In the genomic region with DNA sequence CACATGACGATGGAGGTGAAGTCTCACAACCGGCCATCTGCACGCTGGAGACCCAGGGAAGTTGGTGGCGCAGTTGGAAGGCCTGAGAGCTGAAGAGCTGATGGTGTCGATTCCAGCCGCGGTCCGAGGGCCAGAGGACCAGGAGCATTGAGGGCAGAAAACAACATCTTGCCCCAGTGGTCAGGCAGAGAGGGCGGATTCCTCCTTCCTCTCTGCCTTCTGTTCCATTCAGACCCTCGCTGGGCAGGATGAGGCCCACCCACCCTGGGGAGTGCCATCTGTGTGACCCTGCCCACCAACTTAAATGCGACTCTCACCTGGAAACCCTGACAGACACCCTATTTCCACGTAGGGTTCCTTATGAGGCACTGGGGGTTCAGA, we compare ENCODE assay signal across 31 cellular contexts.
"Had no signal": no experiment of that assay in that cellular context is flagged by ENCODE, and none has a peak within 500 bp of the region (broad histone marks: within the 10 kb centered on the region; RNA-seq: fewer than 3 reads in every experiment).

No MANE protein-coding gene starts in this region.

- ATAC-seq: activated CD4-positive, alpha-beta T cell treated with anti-CD3 and anti-CD28 coated beads for 36 hours; activated CD8-positive, alpha-beta memory T cell treated with anti-CD3 and anti-CD28 coated beads, Interleukin-2, amount 10 ng/mL, durations not matched to agents 7 days and 5 days; activated CD8-positive, alpha-beta T cell treated with anti-CD3 and anti-CD28 coated beads, Interleukin-2, amount 10 ng/mL, durations not matched to agents 7 days and 5 days; activated naive CD8-positive, alpha-beta T cell treated with anti-CD3 and anti-CD28 coated beads, Interleukin-2, amount 50 U/mL, for 24 hours; body of pancreas; foreskin keratinocyte; gastrocnemius medialis had no signal

- FAIRE-seq: colon had no signal

- H3K27ac ChIP-seq: adrenal gland, body of pancreas, esophagus muscularis mucosa, foreskin keratinocyte, gastrocnemius medialis had no signal

- H3K36me3 Mint-ChIP-seq: activated CD4-positive, alpha-beta memory T cell treated with anti-CD3 and anti-CD28 coated beads for 36 hours; activated CD8-positive, alpha-beta memory T cell treated with anti-CD3 and anti-CD28 coated beads, Interleukin-2, amount 10 ng/mL, durations not matched to agents 7 days and 5 days; activated naive CD4-positive, alpha-beta T cell treated with anti-CD3 and anti-CD28 coated beads, Interleukin-2, amount 50 U/mL, for 24 hours; activated naive CD8-positive, alpha-beta T cell treated with anti-CD3 and anti-CD28 coated beads for 36 hours had no signal

- H3K9me3 ChIP-seq: adrenal gland, body of pancreas, esophagus muscularis mucosa, gastrocnemius medialis, heart left ventricle had no signal

- H3K4me3 ChIP-seq: adrenal gland, body of pancreas, esophagus muscularis mucosa, gastrocnemius medialis, heart left ventricle had no signal

- H3K4me1 ChIP-seq: adrenal gland, body of pancreas, foreskin keratinocyte had no signal

- H3K27me3 ChIP-seq: adrenal gland, body of pancreas, gastrocnemius medialis, heart left ventricle had no signal

- H3K4me1 Mint-ChIP-seq: activated CD4-positive, alpha-beta T cell treated with anti-CD3 and anti-CD28 coated beads for 36 hours; activated CD4-positive, alpha-beta T cell treated with anti-CD3 and anti-CD28 coated beads, Interleukin-2, amount 10 ng/mL, durations not matched to agents 24 days and 14 days; activated CD8-positive, alpha-beta memory T cell treated with anti-CD3 and anti-CD28 coated beads, Interleukin-2, amount 10 ng/mL, durations not matched to agents 7 days and 5 days; activated naive CD4-positive, alpha-beta T cell treated with anti-CD3 and anti-CD28 coated beads, Interleukin-2, amount 50 U/mL, for 24 hours; activated naive CD8-positive, alpha-beta T cell treated with anti-CD3 and anti-CD28 coated beads for 36 hours; activated naive CD8-positive, alpha-beta T cell treated with anti-CD3 and anti-CD28 coated beads, Interleukin-2, amount 50 U/mL, for 24 hours had no signal

- H3K9me3 Mint-ChIP-seq: activated CD4-positive, alpha-beta memory T cell treated with anti-CD3 and anti-CD28 coated beads for 36 hours; activated CD4-positive, alpha-beta T cell treated with anti-CD3 and anti-CD28 coated beads, Interleukin-2, amount 10 ng/mL, durations not matched to agents 24 days and 14 days; activated naive CD4-positive, alpha-beta T cell treated with anti-CD3 and anti-CD28 coated beads for 36 hours; activated naive CD4-positive, alpha-beta T cell treated with anti-CD3 and anti-CD28 coated beads, Interleukin-2, amount 50 U/mL, for 24 hours; activated naive CD8-positive, alpha-beta T cell treated with anti-CD3 and anti-CD28 coated beads for 36 hours; activated naive CD8-positive, alpha-beta T cell treated with anti-CD3 and anti-CD28 coated beads, Interleukin-2, amount 50 U/mL, for 24 hours; activated T-helper 1 cell treated with anti-CD3 and anti-CD28 coated beads, Interleukin-12 subunit alpha, Interleukin-12 subunit beta, Interleukin-2, Interleukin-4 antibody, amounts not matched to agents 30 ng/mL and 10 ng/mL and 1 ng/mL, durations not matched to agents 14 hours and 24 hours and 36 hours; activated T-helper 2 cell treated with anti-CD3 and anti-CD28 coated beads, Interferon-gamma antibody, Interleukin-2, Interleukin-4, amounts not matched to agents 10 μg/mL and 5 μg/mL and 100 μg/mL, durations not matched to agents 14 hours and 24 hours and 36 hours had no signal

- DNase-seq: activated CD4-positive, alpha-beta memory T cell treated with anti-CD3 and anti-CD28 coated beads for 36 hours; activated CD4-positive, alpha-beta T cell treated with anti-CD3 and anti-CD28 coated beads for 36 hours; activated CD4-positive, alpha-beta T cell treated with anti-CD3 and anti-CD28 coated beads, Interleukin-2, amount 10 ng/mL, durations not matched to agents 24 days and 14 days; activated CD4-positive, CD25-positive, alpha-beta regulatory T cell; activated CD4-positive, CD25-positive, alpha-beta regulatory T cell treated with anti-CD3 and anti-CD28 coated beads, Interleukin-2, amount 50 U/mL, for 72 hours; activated CD8-positive, alpha-beta memory T cell treated with anti-CD3 and anti-CD28 coated beads, Interleukin-2, amount 10 ng/mL, durations not matched to agents 7 days and 5 days; activated CD8-positive, alpha-beta memory T cell treated with anti-CD3 and anti-CD28 coated beads, Interleukin-2, amount 50 U/mL, for 4 hours; activated CD8-positive, alpha-beta T cell treated with anti-CD3 and anti-CD28 coated beads, Interleukin-2, amount 10 ng/mL, durations not matched to agents 7 days and 5 days; activated naive CD4-positive, alpha-beta T cell treated with anti-CD3 and anti-CD28 coated beads for 36 hours; activated naive CD8-positive, alpha-beta T cell treated with anti-CD3 and anti-CD28 coated beads for 36 hours; activated naive CD8-positive, alpha-beta T cell treated with anti-CD3 and anti-CD28 coated beads, Interleukin-2, amount 50 U/mL, for 24 hours; activated T-cell treated with anti-CD3 and anti-CD28 coated beads, Interleukin-2, amount 50 U/mL, for 1 hour; activated T-cell treated with anti-CD3 and anti-CD28 coated beads, Interleukin-2, amount 50 U/mL, for 48 hours; adrenal gland; amygdala; aorta; body of pancreas; caudate nucleus; cortex of kidney; dermis blood vessel endothelial cell; effector CD8-positive, alpha-beta T cell; foreskin keratinocyte; gastrocnemius medialis; glutamatergic neuron; heart left ventricle; T-helper 2 cell had no signal

- H3K27me3 Mint-ChIP-seq: activated CD4-positive, alpha-beta T cell treated with anti-CD3 and anti-CD28 coated beads, Interleukin-2, amount 10 ng/mL, durations not matched to agents 24 days and 14 days; activated naive CD8-positive, alpha-beta T cell treated with anti-CD3 and anti-CD28 coated beads, Interleukin-2, amount 50 U/mL, for 24 hours had no signal

- H3K36me3 ChIP-seq: adrenal gland, esophagus muscularis mucosa, gastrocnemius medialis, heart left ventricle had no signal

- H3K27ac Mint-ChIP-seq: activated CD4-positive, alpha-beta memory T cell treated with anti-CD3 and anti-CD28 coated beads for 36 hours; activated CD4-positive, alpha-beta T cell treated with anti-CD3 and anti-CD28 coated beads for 36 hours; activated CD4-positive, alpha-beta T cell treated with anti-CD3 and anti-CD28 coated beads, Interleukin-2, amount 10 ng/mL, durations not matched to agents 24 days and 14 days; activated CD8-positive, alpha-beta memory T cell treated with anti-CD3 and anti-CD28 coated beads, Interleukin-2, amount 10 ng/mL, durations not matched to agents 7 days and 5 days; activated CD8-positive, alpha-beta T cell treated with anti-CD3 and anti-CD28 coated beads, Interleukin-2, amount 10 ng/mL, durations not matched to agents 7 days and 5 days; activated naive CD4-positive, alpha-beta T cell treated with anti-CD3 and anti-CD28 coated beads for 36 hours; activated naive CD4-positive, alpha-beta T cell treated with anti-CD3 and anti-CD28 coated beads, Interleukin-2, amount 50 U/mL, for 24 hours; activated naive CD8-positive, alpha-beta T cell treated with anti-CD3 and anti-CD28 coated beads for 36 hours; activated naive CD8-positive, alpha-beta T cell treated with anti-CD3 and anti-CD28 coated beads, Interleukin-2, amount 50 U/mL, for 24 hours; activated T-helper 1 cell treated with anti-CD3 and anti-CD28 coated beads, Interleukin-12 subunit alpha, Interleukin-12 subunit beta, Interleukin-2, Interleukin-4 antibody, amounts not matched to agents 30 ng/mL and 10 ng/mL and 1 ng/mL, durations not matched to agents 14 hours and 24 hours and 36 hours; activated T-helper 2 cell treated with anti-CD3 and anti-CD28 coated beads, Interferon-gamma antibody, Interleukin-2, Interleukin-4, amounts not matched to agents 10 μg/mL and 5 μg/mL and 100 μg/mL, durations not matched to agents 14 hours and 24 hours and 36 hours had no signal

- H3K4me3 Mint-ChIP-seq: activated CD4-positive, alpha-beta memory T cell treated with anti-CD3 and anti-CD28 coated beads for 36 hours; activated CD4-positive, alpha-beta T cell treated with anti-CD3 and anti-CD28 coated beads for 36 hours; activated CD4-positive, alpha-beta T cell treated with anti-CD3 and anti-CD28 coated beads, Interleukin-2, amount 10 ng/mL, durations not matched to agents 24 days and 14 days; activated CD8-positive, alpha-beta memory T cell treated with anti-CD3 and anti-CD28 coated beads, Interleukin-2, amount 10 ng/mL, durations not matched to agents 7 days and 5 days; activated CD8-positive, alpha-beta T cell treated with anti-CD3 and anti-CD28 coated beads, Interleukin-2, amount 10 ng/mL, durations not matched to agents 7 days and 5 days; activated naive CD4-positive, alpha-beta T cell treated with anti-CD3 and anti-CD28 coated beads for 36 hours; activated naive CD4-positive, alpha-beta T cell treated with anti-CD3 and anti-CD28 coated beads, Interleukin-2, amount 50 U/mL, for 24 hours; activated naive CD8-positive, alpha-beta T cell treated with anti-CD3 and anti-CD28 coated beads for 36 hours; activated naive CD8-positive, alpha-beta T cell treated with anti-CD3 and anti-CD28 coated beads, Interleukin-2, amount 50 U/mL, for 24 hours; activated T-helper 1 cell treated with anti-CD3 and anti-CD28 coated beads, Interleukin-12 subunit alpha, Interleukin-12 subunit beta, Interleukin-2, Interleukin-4 antibody, amounts not matched to agents 30 ng/mL and 10 ng/mL and 1 ng/mL, durations not matched to agents 14 hours and 24 hours and 36 hours had no signal
